In the genomic region with DNA sequence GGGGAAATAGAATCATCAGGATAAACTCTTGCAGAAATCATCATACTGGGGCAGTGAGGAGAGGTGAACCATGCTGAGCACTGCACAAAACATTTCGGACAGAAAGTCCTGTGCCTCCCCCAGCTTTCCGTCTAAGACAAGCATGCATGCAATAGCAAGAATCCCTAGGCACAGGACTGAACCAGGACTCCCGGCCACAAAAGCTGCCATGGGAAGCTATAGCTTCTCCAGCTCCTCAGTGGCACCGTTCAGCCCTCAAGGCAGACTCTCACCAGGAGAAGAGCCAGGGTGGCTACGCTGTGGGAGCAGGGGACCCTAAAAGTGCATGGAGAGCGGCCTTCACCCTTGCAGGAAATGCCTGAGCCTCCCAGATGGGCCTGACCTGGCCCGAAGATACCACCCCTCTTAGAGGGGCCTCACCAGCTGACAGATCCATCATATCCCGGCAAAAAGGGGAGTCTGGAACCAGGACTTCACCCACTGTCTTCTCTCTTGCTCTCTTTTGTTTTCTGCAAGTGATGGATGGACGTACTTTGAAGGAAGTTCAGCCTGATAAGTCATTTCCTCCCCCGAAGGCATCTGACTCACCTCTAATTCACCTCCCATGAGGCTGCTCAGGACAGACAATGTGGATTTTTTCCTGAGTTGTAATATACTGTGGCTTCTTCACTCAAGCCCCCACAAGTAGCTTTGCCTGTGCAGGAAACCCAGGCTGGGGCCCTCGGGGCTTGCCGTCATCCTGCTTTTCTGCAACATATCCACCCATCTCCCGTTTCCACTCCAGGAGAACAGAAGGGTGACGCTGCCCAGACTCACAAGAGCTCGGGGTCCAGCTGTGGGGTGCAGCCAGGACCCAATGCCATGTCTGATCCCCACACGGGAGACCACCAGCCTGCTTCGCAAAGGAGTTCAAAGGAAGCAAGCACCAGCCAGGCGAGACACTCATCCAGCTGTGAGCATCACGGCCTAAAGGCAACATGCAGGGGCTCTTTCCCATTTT, we compare ENCODE assay signal across 10 cellular contexts.
DNase-seq lines count a peak whose midpoint lies in the region; ATAC-seq, FAIRE-seq and TF ChIP-seq lines count a peak whose summit lies in the region.
"Had no signal": no experiment of that assay in that cellular context is flagged by ENCODE, and none has a peak within 500 bp of the region (broad histone marks: within the 10 kb centered on the region; RNA-seq: fewer than 3 reads in every experiment).

No MANE protein-coding gene starts in this region.

- H3K4me2 ChIP-seq in IMR-90 (ENCODE audit: low read depth, low read length) (peak overlapping the region; percentile 6; the same call in 1 of the 2 replicates), K562 (ENCODE audit: insufficient read depth, low read length) (no peak overlapping the region)

- intact Hi-C loops in IMR-90 (cut with micrococcal nuclease) (no loop called here), K562 (cut with micrococcal nuclease) (no loop called here)

- CTCF ChIA-PET in IMR-90 (lab: Yijun Ruan, JAX) (interaction anchor here (1.6 kb wide), 1 partner anchor 27 kb away, joined by 4 read pairs; no protein-coding TSS in a partner anchor), K562 (lab: Yijun Ruan, JAX; ENCODE audit: low intra/inter-chr PET ratio) (no interaction called here)

- FAIRE-seq in K562 (lab: Jason Lieb, UNC) = peak; percentile 63

- dilution Hi-C loops in IMR-90 (cut with HindIII; ENCODE audit: low sequenced_read_pairs, unreplicated experiment) = no loop called here

- no peak for TF ChIP-seq EP300 in K562 (IDR thresholded peaks at IDR 0.05; ENCODE audit: low read length)

- peak overlapping the region; percentile 56; the same call in 1 of the 2 replicates for H4K5ac ChIP-seq in IMR-90 (ENCODE audit: low read depth, low read length)

- POLR2A ChIA-PET in IMR-90 (lab: Charles Lee; ENCODE audit: unreplicated experiment) = no interaction called here
- POLR2A ChIA-PET in K562 (lab: Yijun Ruan, JAX) = no interaction called here

- H4K8ac ChIP-seq in IMR-90 (ENCODE audit: low read depth in 2 of 2, low read length in 2 of 2) = peak overlapping the region; percentile 78 to 80

- H3K9me1 ChIP-seq in IMR-90 (ENCODE audit: insufficient read depth, low read length) (peaks cover 25% of the 10 kb centered on the region), K562 (ENCODE audit: control insufficient read depth, insufficient read depth, low read length) (no peaks in the 10 kb centered on the region)

- peak overlapping the region; percentile 73 for H2BK5ac ChIP-seq in IMR-90 (ENCODE audit: low read depth, low read length, poor library complexity, severe bottlenecking)

- H2AK5ac ChIP-seq in IMR-90 (ENCODE audit: low read depth, low read length) = peak overlapping the region; percentile 98

- TF ChIP-seq RAD21 in IMR-90 (IDR thresholded peaks at IDR 0.05; ENCODE audit: low read length) (no peak), K562 (CRISPR knock-in tag; conservative IDR thresholded peaks at IDR 0.05 in 1 of 2, IDR thresholded peaks at IDR 0.05 in 1 of 2) (no peak)

- H3K4me1 ChIP-seq in IMR-90 (ENCODE audit: control insufficient read depth, insufficient read depth, low read length) (peaks cover 18% of the 10 kb centered on the region), K562 (replicated peaks in 1 of 2; ENCODE audit: control insufficient read depth in 2 of 2, insufficient read depth in 2 of 2, low read length in 2 of 2) (peaks cover 10 to 20% of the 10 kb centered on the region in 2 experiments; a peak in 4 of 5 replicates)

- H2BK120ac ChIP-seq in IMR-90 (ENCODE audit: low read depth, low read length) = peak overlapping the region; percentile 91

- H3K9me3 ChIP-seq in IMR-90 (ENCODE audit: control insufficient read depth, insufficient read depth, low read length) (no peaks in the 10 kb centered on the region), K562 (replicated peaks; ENCODE audit: control insufficient read depth, insufficient read depth, low read depth, low read length) (no peaks in the 10 kb centered on the region)
- H3K9me3 ChIP-seq: spleen had no signal

- H3K36me3 ChIP-seq in IMR-90 (ENCODE audit: control insufficient read depth, insufficient read depth, low read length) (no peaks in the 10 kb centered on the region), K562 (ENCODE audit: control insufficient read depth, insufficient read depth, low read length) (no peaks in the 10 kb centered on the region)
- H3K36me3 ChIP-seq: spleen had no signal

- peak overlapping the region; percentile 90 for H3K4ac ChIP-seq in IMR-90 (ENCODE audit: low read depth, low read length)

- H3K27ac ChIP-seq in IMR-90 (ENCODE audit: insufficient read depth, low read length) = peak overlapping the region; percentile 30; the same call in 1 of the 2 replicates
- H3K27ac ChIP-seq in K562 (ENCODE audit: extremely low read depth, low read depth, low read length) = no peak overlapping the region
- H3K27ac ChIP-seq: spleen had no signal

- WGBS in IMR-90 (ENCODE audit: extremely low coverage in 2 of 2, insufficient read length in 1 of 2), 2 experiments = 48% methylated on average over 3 of the region's 19 CpGs; no CpG with 5 or more reads in 1 of the 2 experiments
- 42% methylated on average over 19 of the region's 19 CpGs for WGBS in K562 (ENCODE audit: insufficient coverage, low coverage, missing lambda C conversion rate)

- H2BK20ac ChIP-seq in IMR-90 (ENCODE audit: low read depth, low read length) = peak overlapping the region; percentile 83

- peak overlapping the region; percentile 16 for H3K18ac ChIP-seq in IMR-90 (ENCODE audit: low read depth, low read length)

- H2AK9ac ChIP-seq in IMR-90 (replicated peaks; ENCODE audit: low read depth, low read length, poor library complexity) = peak overlapping the region; percentile 32

- TF ChIP-seq POLR2A in IMR-90 (IDR thresholded peaks at IDR 0.05; ENCODE audit: low read depth, low read length) = no peak
- no peak for TF ChIP-seq POLR2A in K562 (conservative IDR thresholded peaks at IDR 0.05)

- peak overlapping the region; percentile 62 for H3K23ac ChIP-seq in IMR-90 (ENCODE audit: low read depth, low read length)

- ATAC-seq in IMR-90 (ENCODE audit: low read depth) (peak; percentile 81), K562 (peak; percentile 69)

- no peaks in the 10 kb centered on the region for H3K79me2 ChIP-seq in K562 (ENCODE audit: control insufficient read depth, insufficient read depth, low read length)

- H3K14ac ChIP-seq in IMR-90 (replicated peaks; ENCODE audit: low read depth, low read length) = peak overlapping the region; percentile 77

- peak; percentile 73 for DNase-seq in AG20443 (ENCODE audit: low spot score)
- peak; percentile 93 for DNase-seq in IMR-90
- DNase-seq in K562 (ENCODE audit: extremely low read depth in 1 of 4, low spot score in 3 of 4) = peak in 1 of 4 experiments; percentile 50
- DNase-seq in left kidney (ENCODE audit: low read depth, low spot score) = peak; percentile 67
- no peak for DNase-seq in NCI-H446 treated with DMSO at 0.1 percent for 48 hours (lab: John Stamatoyannopoulos, UW)
- no peak for DNase-seq in DMS153 (lab: John Stamatoyannopoulos, UW)
- DNase-seq in NK-92 treated with Interleukin-12 subunit alpha and Interleukin-12 subunit beta, amount 100 ng/mL, for 24 hours (lab: John Stamatoyannopoulos, UW) = no peak
- no peak for DNase-seq in iPS-NIHi7 (ENCODE audit: extremely low spot score)
- DNase-seq: NCI-H2171 treated with DMSO at 0.1 percent for 48 hours, spleen had no signal

- in situ Hi-C loops in IMR-90 (cut with MboI; ENCODE audit: low sequenced_read_pairs) (no loop called here), K562 (cut with MboI) (no loop called here)

- H3K79me1 ChIP-seq in IMR-90 (ENCODE audit: low read depth in 1 of 2, low read length in 2 of 2) = peaks cover 0 to 12% of the 10 kb centered on the region in 2 experiments; a peak in 1 of 4 replicates

- BruUV-seq in IMR-90 (replicated peaks; lab: Mats Ljungman, UMichigan) (no TSS peak), K562 (replicated peaks; lab: Mats Ljungman, UMichigan) (no TSS peak)

- H3K4me3 ChIP-seq in IMR-90 (ENCODE audit: insufficient read depth, low read depth, low read length) = no peak overlapping the region
- H3K4me3 ChIP-seq in K562 = no peak overlapping the region
- H3K4me3 ChIP-seq: spleen had no signal

- no peak overlapping the region for H3K9ac ChIP-seq in IMR-90 (ENCODE audit: low read depth, low read length)
- H3K9ac ChIP-seq in K562 (ENCODE audit: insufficient read depth in 1 of 2, low read depth in 2 of 2, low read length in 2 of 2) = no peak overlapping the region

- H3K27me3 ChIP-seq in IMR-90 (ENCODE audit: control insufficient read depth, insufficient read depth, low read length) = no peaks in the 10 kb centered on the region
- H3K27me3 ChIP-seq in K562 (ENCODE audit: control insufficient read depth in 2 of 2, insufficient read depth in 2 of 2, low read length in 2 of 2) = no peaks in the 10 kb centered on the region

- H2BK15ac ChIP-seq in IMR-90 (ENCODE audit: low read depth, low read length) = peak overlapping the region; percentile 93

- peak overlapping the region; percentile 93 for H4K91ac ChIP-seq in IMR-90 (ENCODE audit: insufficient read depth, low read depth, low read length)

- H4K20me1 ChIP-seq in IMR-90 (ENCODE audit: insufficient read depth, low read length) (no peaks in the 10 kb centered on the region), K562 (replicated peaks; ENCODE audit: control insufficient read depth, insufficient read depth, low read length) (no peaks in the 10 kb centered on the region)

- TF ChIP-seq CTCF in IMR-90 (conservative IDR thresholded peaks at IDR 0.05; ENCODE audit: low read depth, low read length) = no peak
- no peak for TF ChIP-seq CTCF in K562 (IDR thresholded peaks at IDR 0.05 in 2 of 3, conservative IDR thresholded peaks at IDR 0.05 in 1 of 3; ENCODE audit: insufficient read depth in 2 of 3, low read depth in 1 of 3, low read length in 3 of 3)

- H2AFZ ChIP-seq in IMR-90 (replicated peaks; ENCODE audit: low read length, poor library complexity) = peak overlapping the region; percentile 73
- no peak overlapping the region; the same call in 1 of the 2 replicates for H2AFZ ChIP-seq in K562 (ENCODE audit: low read depth, low read length)

- 0 out of 2 replicates have a peak overlapping the region, but pooled peaks have one; percentile 6 for H3K56ac ChIP-seq in IMR-90 (ENCODE audit: extremely low read depth, insufficient read depth, low read length)

TF ChIP-seq in IMR-90, 13 proteins besides CTCF, POLR2A, EP300 and RAD21 (continues in another document):
- no peak for TF ChIP-seq RCOR1 (IDR thresholded peaks at IDR 0.05; ENCODE audit: insufficient replicate concordance, low read length)
- TF ChIP-seq FOS (IDR thresholded peaks at IDR 0.05; ENCODE audit: low read depth, low read length) = peak; percentile 57

TF ChIP-seq in K562, 482 proteins besides CTCF, POLR2A, EP300 and RAD21 (continues in another document):
- TF ChIP-seq FOSL1 (tag; conservative IDR thresholded peaks at IDR 0.05) (peak; percentile 69), TSC22D4 (tag; IDR thresholded peaks at IDR 0.05) (no peak), CCAR2 (IDR thresholded peaks at IDR 0.05; ENCODE audit: low read depth, low read length) (no peak)

Comparison
In these comparisons a context has a peak if more than half of its experiments do, and no peak if none do; other contexts are left out.
1. DNase-seq: peak in AG20443 (single experiment), IMR-90 (single experiment) and left kidney (single experiment); none in NCI-H446 treated with DMSO at 0.1 percent for 48 hours (single experiment), DMS153 (single experiment), NK-92 treated with Interleukin-12 subunit alpha and Interleukin-12 subunit beta, amount 100 ng/mL, for 24 hours (single experiment) and iPS-NIHi7 (single experiment).